In genomic region chr10:28367865-28368541, GRCh38 we compare ENCODE assay signal across 9 cellular contexts.
DNase-seq lines count a peak whose midpoint lies in the region; ATAC-seq and TF ChIP-seq lines count a peak whose summit lies in the region.
"Had no signal": no experiment of that assay in that cellular context is flagged by ENCODE, and none has a peak within 500 bp of the region (broad histone marks: within the 10 kb centered on the region; RNA-seq: fewer than 3 reads in every experiment).

No MANE protein-coding gene starts in this region.

- H3K36me3 ChIP-seq in SJCRH30: no peaks in the 10 kb centered on the region
- H3K36me3 ChIP-seq in psoas muscle (ENCODE audit: insufficient read depth in 1 of 2, low read depth in 1 of 2): no peaks in the 10 kb centered on the region

- H3K27ac Mint-ChIP-seq in activated naive CD8-positive, alpha-beta T cell treated with anti-CD3 and anti-CD28 coated beads for 36 hours: peak overlapping the region; percentile 93

- peak overlapping the region; percentile 63 for H3K4me3 Mint-ChIP-seq in activated naive CD8-positive, alpha-beta T cell treated with anti-CD3 and anti-CD28 coated beads for 36 hours

- ATAC-seq in GM18517 (IDR thresholded peaks at IDR 0.05; ENCODE audit: unreplicated experiment): peak; percentile 93
- peak; percentile 94 for ATAC-seq in HG02840 (IDR thresholded peaks at IDR 0.05; ENCODE audit: low FRiP score, unreplicated experiment)
- ATAC-seq in psoas muscle: no peak
- ATAC-seq in HG03439 (IDR thresholded peaks at IDR 0.05; ENCODE audit: unreplicated experiment): no peak
- ATAC-seq: K562 had no signal

- WGBS in psoas muscle, 3 donors: 61 to 66% (median 62%) methylated on average over 10 of the region's 10 CpGs

- no peak overlapping the region for H3K4me3 ChIP-seq in SJCRH30
- no peak overlapping the region for H3K4me3 ChIP-seq in psoas muscle
- H3K4me3 ChIP-seq: K562 had no signal

- no peak for TF ChIP-seq CTCF in psoas muscle (IDR thresholded peaks at IDR 0.05)

- H3K9me3 ChIP-seq in SJCRH30 (replicated peaks) (no peaks in the 10 kb centered on the region), psoas muscle (no peaks in the 10 kb centered on the region)

- H3K9me3 Mint-ChIP-seq in activated naive CD8-positive, alpha-beta T cell treated with anti-CD3 and anti-CD28 coated beads for 36 hours: peaks cover 3% of the 10 kb centered on the region

- no peak overlapping the region for H3K27ac ChIP-seq in SJCRH30
- no peak overlapping the region for H3K27ac ChIP-seq in psoas muscle

- H3K27me3 Mint-ChIP-seq in activated naive CD8-positive, alpha-beta T cell treated with anti-CD3 and anti-CD28 coated beads for 36 hours: no peaks in the 10 kb centered on the region

- peak; percentile 20 for DNase-seq in RPMI8226
- DNase-seq in activated naive CD8-positive, alpha-beta T cell treated with anti-CD3 and anti-CD28 coated beads for 36 hours: peak; percentile 65
- peak; percentile 26 to 41 (median 34) for DNase-seq in stimulated activated CD4-positive, alpha-beta T cell treated with anti-CD3 and anti-CD28 coated beads, Interleukin-12 subunit alpha, Interleukin-12 subunit beta, amount 100 ng/mL, for 48 hours (ENCODE audit: low read depth in 2 of 3, low spot score in 1 of 3)
- no peak for DNase-seq in SJCRH30
- no peak for DNase-seq in psoas muscle

- peaks cover 4% of the 10 kb centered on the region for H3K36me3 Mint-ChIP-seq in activated naive CD8-positive, alpha-beta T cell treated with anti-CD3 and anti-CD28 coated beads for 36 hours

- H3K4me1 ChIP-seq in SJCRH30 (no peaks in the 10 kb centered on the region), psoas muscle (no peaks in the 10 kb centered on the region)

- no peaks in the 10 kb centered on the region for H3K27me3 ChIP-seq in SJCRH30
- H3K27me3 ChIP-seq in psoas muscle (ENCODE audit: insufficient read depth in 3 of 3, low read length in 2 of 3): no peaks in the 10 kb centered on the region

- intact Hi-C loops in psoas muscle (cut with DNase I): no loop called here

- peaks cover 41% of the 10 kb centered on the region for H3K4me1 Mint-ChIP-seq in activated naive CD8-positive, alpha-beta T cell treated with anti-CD3 and anti-CD28 coated beads for 36 hours

Comparison
In these comparisons a context has a peak if more than half of its experiments do, and no peak if none do; other contexts are left out.
1. ATAC-seq: peak in GM18517 (single experiment) and HG02840 (single experiment); none in psoas muscle (0 of 4) and HG03439 (single experiment).
2. DNase-seq: peak in RPMI8226 (single experiment), activated naive CD8-positive, alpha-beta T cell treated with anti-CD3 and anti-CD28 coated beads for 36 hours (single experiment) and stimulated activated CD4-positive, alpha-beta T cell treated with anti-CD3 and anti-CD28 coated beads, Interleukin-12 subunit alpha, Interleukin-12 subunit beta, amount 100 ng/mL, for 48 hours (3 of 3); none in SJCRH30 (0 of 2) and psoas muscle (0 of 2).